ENCODE assay signal across 8 cellular contexts in genomic region chr12:50070314-50071060, GRCh38. TPM values are rescaled to one million over a fixed set of nuclear protein-coding genes. Genes with fewer than 3 reads are reported as not detected.
DNase-seq lines count a peak whose midpoint lies in the region; ATAC-seq and TF ChIP-seq lines count a peak whose summit lies in the region.

No MANE protein-coding gene starts in this region.

- no peaks in the 10 kb centered on the region for H3K9me3 ChIP-seq in CD4-positive, alpha-beta memory T cell (ENCODE audit: control insufficient read depth in 1 of 2, low read length in 2 of 2)
- no peaks in the 10 kb centered on the region for H3K9me3 ChIP-seq in esophagus muscularis mucosa

- intact Hi-C loops in CD4-positive, alpha-beta memory T cell (cut with micrococcal nuclease): loop anchor here (1.0 to 10.0 kb wide), 3 partner anchors 103 to 244 kb away; no protein-coding TSS in a partner anchor
- intact Hi-C loops in esophagus muscularis mucosa (cut with DNase I) (loop anchor here (2.0 kb wide), 1 partner anchor 104 kb away; no protein-coding TSS in a partner anchor), natural killer cell (cut with micrococcal nuclease) (loop anchor here (5.0 kb wide), 1 partner anchor 103 kb away; no protein-coding TSS in a partner anchor)

- H3K4me1 Mint-ChIP-seq in CD4-positive, alpha-beta memory T cell: peaks cover 5 to 13% (median 8%) of the 10 kb centered on the region in 4 donors
- peaks cover 0 to 10% of the 10 kb centered on the region in 2 donors for H3K4me1 Mint-ChIP-seq in natural killer cell

- H3K36me3 ChIP-seq in CD4-positive, alpha-beta memory T cell (ENCODE audit: insufficient read depth, low read length): no peaks in the 10 kb centered on the region
- H3K36me3 ChIP-seq in esophagus muscularis mucosa: no peaks in the 10 kb centered on the region

- POLR2A ChIA-PET in CD4-positive, alpha-beta memory T cell (lab: Charles Lee; ENCODE audit: partially characterized antibody): interaction anchor here (0.9 to 1.1 kb wide), 2 partner anchors 9 to 14 kb away, joined by 3 to 4 read pairs; partner anchors contain the start of gene SMARCD1

- H3K27me3 ChIP-seq in CD4-positive, alpha-beta memory T cell (ENCODE audit: insufficient read depth, low read length): no peaks in the 10 kb centered on the region
- no peaks in the 10 kb centered on the region for H3K27me3 ChIP-seq in esophagus muscularis mucosa

- peak overlapping the region in 1 of 8 donors; percentile 3 for H3K4me3 Mint-ChIP-seq in CD4-positive, alpha-beta memory T cell
- H3K4me3 Mint-ChIP-seq in natural killer cell: no peak overlapping the region

- CTCF ChIA-PET in CD4-positive, alpha-beta memory T cell (lab: Charles Lee; ENCODE audit: partially characterized antibody): interaction anchor here (0.5 to 8.6 kb wide), 45 partner anchors 10 to 552 kb away, joined by 3 to 88 read pairs (median 4); partner anchors contain the start of genes CERS5, COX14, RACGAP1 and SMARCD1

- H3K4me3 ChIP-seq in CD4-positive, alpha-beta memory T cell (ENCODE audit: low read length in 2 of 2): no peak overlapping the region
- no peak overlapping the region for H3K4me3 ChIP-seq in esophagus muscularis mucosa

- ATAC-seq in natural killer cell: peak; percentile 60 to 68 (median 63)
- peak; percentile 42 for ATAC-seq in stimulated activated naive CD8-positive, alpha-beta T cell treated with anti-CD3 and anti-CD28 coated beads, Interleukin-15, Interleukin-2, amounts not matched to agents 100 U/mL and 50 U/mL, for 24 hours
- no peak for ATAC-seq in HG02938 (IDR thresholded peaks at IDR 0.05; ENCODE audit: unreplicated experiment)

- H3K27ac ChIP-seq in CD4-positive, alpha-beta memory T cell (ENCODE audit: low read depth, low read length): no peak overlapping the region
- H3K27ac ChIP-seq in esophagus muscularis mucosa (replicated peaks in 1 of 4): no peak overlapping the region

- DNase-seq in CD4-positive, alpha-beta memory T cell: peak; percentile 50 to 61 (median 55)
- DNase-seq in HS-27A (ENCODE audit: low read depth) (peak; percentile 61), NOMO-1 treated with DMSO at 0.1 percent for 48 hours (lab: John Stamatoyannopoulos, UW; ENCODE audit: unreplicated experiment) (peak; percentile 69), esophagus muscularis mucosa (ENCODE audit: extremely low spot score) (peak; percentile 95), natural killer cell (peak; percentile 51)
- DNase-seq in activated CD8-positive, alpha-beta memory T cell treated with anti-CD3 and anti-CD28 coated beads, Interleukin-2, amount 50 U/mL, for 4 hours: peak; percentile 66
- peak; percentile 74 for DNase-seq in stimulated activated naive CD8-positive, alpha-beta T cell treated with anti-CD3 and anti-CD28 coated beads, Interleukin-15, Interleukin-2, amounts not matched to agents 100 U/mL and 50 U/mL, for 24 hours

- no peak for TF ChIP-seq EP300 in esophagus muscularis mucosa (IDR thresholded peaks at IDR 0.05)

- H3K9me3 Mint-ChIP-seq in CD4-positive, alpha-beta memory T cell: no peaks in the 10 kb centered on the region
- no peaks in the 10 kb centered on the region for H3K9me3 Mint-ChIP-seq in natural killer cell

- H3K4me1 ChIP-seq in CD4-positive, alpha-beta memory T cell (ENCODE audit: insufficient read depth, low read length): peaks cover 3% of the 10 kb centered on the region
- H3K4me1 ChIP-seq in esophagus muscularis mucosa: peaks cover 3 to 32% (median 27%) of the 10 kb centered on the region in 4 donors

- H3K27me3 Mint-ChIP-seq in CD4-positive, alpha-beta memory T cell: peaks cover 0 to 6% of the 10 kb centered on the region in 2 donors
- no peaks in the 10 kb centered on the region for H3K27me3 Mint-ChIP-seq in natural killer cell (ENCODE audit: low read depth in 2 of 2)

- no peaks in the 10 kb centered on the region for H3K36me3 Mint-ChIP-seq in CD4-positive, alpha-beta memory T cell
- no peaks in the 10 kb centered on the region for H3K36me3 Mint-ChIP-seq in natural killer cell

- no peak for TF ChIP-seq POLR2A in esophagus muscularis mucosa (IDR thresholded peaks at IDR 0.05; ENCODE audit: low read depth)

- TF ChIP-seq CTCF in esophagus muscularis mucosa (IDR thresholded peaks at IDR 0.05) (peak; percentile 89 to 97 (median 96)), natural killer cell (IDR thresholded peaks at IDR 0.05) (peak; percentile 85)

- WGBS in esophagus muscularis mucosa: 38% methylated on average over 9 of the region's 9 CpGs

- peak overlapping the region in 2 of 7 donors; percentile 55 to 68 for H3K27ac Mint-ChIP-seq in CD4-positive, alpha-beta memory T cell
- H3K27ac Mint-ChIP-seq in natural killer cell: no peak overlapping the region

RNA-seq across cellular contexts. Expression of gene ASIC1, which starts 13.1 kb away (rescaled TPM):
- total RNA-seq in CD4-positive, alpha-beta memory T cell: under 1 TPM; 0.08 to 0.26 TPM
- not detected for polyA plus RNA-seq in CD4-positive, alpha-beta memory T cell
- total RNA-seq in esophagus muscularis mucosa (1 to 10 TPM in 3 of 4 donors, under 1 TPM in 1; 0.66 to 5.6 (median 2.9) TPM), natural killer cell (under 1 TPM in 1 of 3 donors, not detected in 2; 0.21 TPM)

RNA-seq across cellular contexts. Expression of gene SMARCD1, which starts 14.7 kb away (rescaled TPM):
- 10 to 100 TPM; 56.9 to 64.5 TPM for total RNA-seq in CD4-positive, alpha-beta memory T cell
- 10 to 100 TPM; 13.0 to 17.1 TPM for polyA plus RNA-seq in CD4-positive, alpha-beta memory T cell
- total RNA-seq in esophagus muscularis mucosa (10 to 100 TPM; 20.3 to 72.4 (median 45.2) TPM), natural killer cell (10 to 100 TPM; 81.3 to 97.0 (median 88.6) TPM)

RNA-seq across cellular contexts. Expression of gene GPD1, which starts 33.3 kb away (rescaled TPM):
- 1 to 10 TPM; 1.1 to 2.0 TPM for total RNA-seq in CD4-positive, alpha-beta memory T cell
- not detected for polyA plus RNA-seq in CD4-positive, alpha-beta memory T cell
- 1 to 10 TPM in 1 of 4 donors, under 1 TPM in 3; 0.17 to 2.5 (median 0.60) TPM for total RNA-seq in esophagus muscularis mucosa
- under 1 TPM in 1 of 3 donors, not detected in 2; 0.65 TPM for total RNA-seq in natural killer cell

RNA-seq across cellular contexts. Expression of gene COX14, which starts 41.5 kb away (rescaled TPM):
- 10 to 100 TPM; 53.3 to 61.6 TPM for total RNA-seq in CD4-positive, alpha-beta memory T cell
- 100 to 1,000 TPM; 253 to 354 TPM for polyA plus RNA-seq in CD4-positive, alpha-beta memory T cell
- total RNA-seq in esophagus muscularis mucosa (100 to 1,000 TPM in 1 of 4 donors, 10 to 100 TPM in 3; 52.8 to 105 (median 87.6) TPM), natural killer cell (10 to 100 TPM; 32.8 to 42.6 (median 36.7) TPM)

RNA-seq across cellular contexts. Expression of gene RACGAP1, which starts 45.2 kb away (rescaled TPM):
- 10 to 100 TPM in 1 of 2 experiments, 1 to 10 TPM in 1; 8.5 to 10.4 TPM for total RNA-seq in CD4-positive, alpha-beta memory T cell
- polyA plus RNA-seq in CD4-positive, alpha-beta memory T cell: 10 to 100 TPM; 11.8 to 14.7 TPM
- total RNA-seq in esophagus muscularis mucosa (10 to 100 TPM; 10.5 to 13.3 (median 11.4) TPM), natural killer cell (10 to 100 TPM in 1 of 3 donors, 1 to 10 TPM in 2; 6.1 to 11.6 (median 8.7) TPM)
